ENCODE assay signal across 17 cellular contexts in genomic region chr6:13854716-13855250, GRCh38. TPM values are rescaled to one million over a fixed set of nuclear protein-coding genes. Genes with fewer than 3 reads are reported as not detected.
DNase-seq lines count a peak whose midpoint lies in the region; ATAC-seq and TF ChIP-seq lines count a peak whose summit lies in the region.
"Had no signal": no experiment of that assay in that cellular context is flagged by ENCODE, and none has a peak within 500 bp of the region (broad histone marks: within the 10 kb centered on the region; RNA-seq: fewer than 3 reads in every experiment).

No MANE protein-coding gene starts in this region.

- H3K4me1 ChIP-seq in trophoblast cell (ENCODE audit: control insufficient read depth in 1 of 2, insufficient read depth in 2 of 2, low read length in 2 of 2) (peaks cover 0 to 5% of the 10 kb centered on the region in 2 experiments), vagina (peaks cover 2% of the 10 kb centered on the region)
- H3K4me1 ChIP-seq: A549 had no signal

- H3K4me3 ChIP-seq in WERI-Rb-1 (ENCODE audit: low read depth, low read length) (no peak overlapping the region), trophoblast cell (ENCODE audit: low read depth, low read length) (peak overlapping the region; percentile 37), vagina (no peak overlapping the region)
- H3K4me3 ChIP-seq: A549, GM23248 had no signal

- no peak for TF ChIP-seq CTCF in activated CD8-positive, alpha-beta T cell treated with anti-CD3 and anti-CD28 coated beads for 36 hours (IDR thresholded peaks at IDR 0.05)
- TF ChIP-seq CTCF in WERI-Rb-1 (IDR thresholded peaks at IDR 0.05; ENCODE audit: low read depth, low read length) (no peak), vagina (IDR thresholded peaks at IDR 0.05) (no peak)

- no peak overlapping the region for H2BK5ac ChIP-seq in trophoblast cell (ENCODE audit: low read depth, low read length, poor library complexity)

- no peak overlapping the region for H3K23ac ChIP-seq in trophoblast cell (ENCODE audit: low read length)

- intact Hi-C loops in activated CD8-positive, alpha-beta T cell treated with anti-CD3 and anti-CD28 coated beads for 36 hours (cut with micrococcal nuclease) = no loop called here
- intact Hi-C loops in vagina (cut with DNase I) = no loop called here

- no peak overlapping the region for H3K4me3 Mint-ChIP-seq in activated CD8-positive, alpha-beta T cell treated with anti-CD3 and anti-CD28 coated beads, Interleukin-2, amount 10 ng/mL, durations not matched to agents 7 days and 5 days
- no peak overlapping the region for H3K4me3 Mint-ChIP-seq in activated CD8-positive, alpha-beta T cell treated with anti-CD3 and anti-CD28 coated beads for 36 hours
- H3K4me3 Mint-ChIP-seq: CD4-positive, alpha-beta T cell; HFFc6 had no signal

- POLR2A ChIA-PET in activated CD8-positive, alpha-beta T cell treated with anti-CD3 and anti-CD28 coated beads, Interleukin-2, amount 10 ng/mL, durations not matched to agents 7 days and 5 days (lab: Charles Lee) = no interaction called here
- POLR2A ChIA-PET in activated CD8-positive, alpha-beta T cell treated with anti-CD3 and anti-CD28 coated beads for 36 hours (lab: Charles Lee) = no interaction called here

- H3K27ac ChIP-seq in WERI-Rb-1 (no peak overlapping the region), trophoblast cell (ENCODE audit: low read depth, low read length) (no peak overlapping the region), vagina (no peak overlapping the region)
- H3K27ac ChIP-seq: 22Rv1, A549, C4-2B, GM23248, HL-60 had no signal

- H2BK120ac ChIP-seq in trophoblast cell (ENCODE audit: insufficient read depth, low read length, poor library complexity) = no peak overlapping the region

- no peak overlapping the region for H2BK12ac ChIP-seq in trophoblast cell (ENCODE audit: low read length)

- no peak overlapping the region for H3K4ac ChIP-seq in trophoblast cell (ENCODE audit: low read depth, low read length)

- H4K91ac ChIP-seq in trophoblast cell (ENCODE audit: low read depth, low read length) = no peak overlapping the region

- H3K36me3 ChIP-seq in WERI-Rb-1 (no peaks in the 10 kb centered on the region), trophoblast cell (ENCODE audit: control insufficient read depth in 1 of 2, insufficient read depth in 2 of 2, low read length in 2 of 2) (no peaks in the 10 kb centered on the region), vagina (no peaks in the 10 kb centered on the region)

- H3K27me3 ChIP-seq in WERI-Rb-1 (ENCODE audit: insufficient read depth, low read depth, severe bottlenecking) (no peaks in the 10 kb centered on the region), trophoblast cell (ENCODE audit: insufficient read depth, low read length) (no peaks in the 10 kb centered on the region), vagina (peaks cover 3% of the 10 kb centered on the region)

- TF ChIP-seq POLR2A in vagina (IDR thresholded peaks at IDR 0.05) = no peak

- no peaks in the 10 kb centered on the region for H3K79me1 ChIP-seq in trophoblast cell (ENCODE audit: low read length)

- H3K9ac ChIP-seq in trophoblast cell (ENCODE audit: low read length) = no peak overlapping the region
- H3K9ac ChIP-seq: GM23248 had no signal

- peak; percentile 1 for DNase-seq in activated CD8-positive, alpha-beta T cell treated with anti-CD3 and anti-CD28 coated beads, Interleukin-2, amount 10 ng/mL, durations not matched to agents 7 days and 5 days
- DNase-seq in activated CD8-positive, alpha-beta T cell treated with anti-CD3 and anti-CD28 coated beads for 36 hours = no peak
- DNase-seq in WERI-Rb-1 (peak; percentile 3), trophoblast cell (no peak), vagina (ENCODE audit: extremely low spot score in 2 of 2) (peak; percentile 37 to 77), NCI-H345 treated with DMSO at 0.1 percent for 48 hours (lab: John Stamatoyannopoulos, UW; ENCODE audit: unreplicated experiment) (no peak), epidermal melanocyte (ENCODE audit: insufficient read length, low spot score) (no peak)
- DNase-seq: AML-193; Caco-2; CD4-positive, alpha-beta T cell; GM23248; HFFc6 had no signal

- no peaks in the 10 kb centered on the region for H3K36me3 Mint-ChIP-seq in activated CD8-positive, alpha-beta T cell treated with anti-CD3 and anti-CD28 coated beads, Interleukin-2, amount 10 ng/mL, durations not matched to agents 7 days and 5 days (ENCODE audit: low read depth)
- H3K36me3 Mint-ChIP-seq in activated CD8-positive, alpha-beta T cell treated with anti-CD3 and anti-CD28 coated beads for 36 hours (ENCODE audit: low read depth) = no peaks in the 10 kb centered on the region

- H3K14ac ChIP-seq in trophoblast cell (ENCODE audit: low read length) = no peak overlapping the region

- no peaks in the 10 kb centered on the region for H3K9me3 ChIP-seq in WERI-Rb-1 (ENCODE audit: severe bottlenecking)
- no peaks in the 10 kb centered on the region for H3K9me3 ChIP-seq in trophoblast cell (ENCODE audit: insufficient read depth, low read depth, low read length)
- no peaks in the 10 kb centered on the region for H3K9me3 ChIP-seq in vagina
- H3K9me3 ChIP-seq: A549, Caco-2 had no signal

- no peak overlapping the region for H2AK5ac ChIP-seq in trophoblast cell (ENCODE audit: low read length)

- H3K18ac ChIP-seq in trophoblast cell (ENCODE audit: low read length) = no peak overlapping the region

- H3K79me2 ChIP-seq in trophoblast cell (ENCODE audit: control insufficient read depth, insufficient read depth, low read length, poor library complexity) = no peaks in the 10 kb centered on the region

- CTCF ChIA-PET in activated CD8-positive, alpha-beta T cell treated with anti-CD3 and anti-CD28 coated beads, Interleukin-2, amount 10 ng/mL, durations not matched to agents 7 days and 5 days (lab: Charles Lee) = interaction anchor here (1.3 kb wide), 1 partner anchor 212 kb away, joined by 4 read pairs; no protein-coding TSS in a partner anchor
- CTCF ChIA-PET in activated CD8-positive, alpha-beta T cell treated with anti-CD3 and anti-CD28 coated beads for 36 hours (lab: Charles Lee) = no interaction called here

- H3K27me3 Mint-ChIP-seq in activated CD8-positive, alpha-beta T cell treated with anti-CD3 and anti-CD28 coated beads, Interleukin-2, amount 10 ng/mL, durations not matched to agents 7 days and 5 days (ENCODE audit: low read depth) = peaks cover 10% of the 10 kb centered on the region
- H3K27me3 Mint-ChIP-seq in activated CD8-positive, alpha-beta T cell treated with anti-CD3 and anti-CD28 coated beads for 36 hours = peaks cover 17% of the 10 kb centered on the region

- H3K4me2 ChIP-seq in trophoblast cell (ENCODE audit: low read length) = no peak overlapping the region
- H3K4me2 ChIP-seq: A549 had no signal

- no peaks in the 10 kb centered on the region for H3K4me1 Mint-ChIP-seq in activated CD8-positive, alpha-beta T cell treated with anti-CD3 and anti-CD28 coated beads, Interleukin-2, amount 10 ng/mL, durations not matched to agents 7 days and 5 days (ENCODE audit: low read depth)
- no peaks in the 10 kb centered on the region for H3K4me1 Mint-ChIP-seq in activated CD8-positive, alpha-beta T cell treated with anti-CD3 and anti-CD28 coated beads for 36 hours (ENCODE audit: low read depth)

- WGBS in trophoblast cell (ENCODE audit: extremely low coverage, insufficient coverage, insufficient read length) = no CpG with 5 or more reads among the region's 34 CpGs

- ATAC-seq in activated CD8-positive, alpha-beta T cell treated with anti-CD3 and anti-CD28 coated beads, Interleukin-2, amount 10 ng/mL, durations not matched to agents 7 days and 5 days = no peak
- ATAC-seq in activated CD8-positive, alpha-beta T cell treated with anti-CD3 and anti-CD28 coated beads for 36 hours = no peak
- ATAC-seq: A549, HCT116 had no signal

- H3K9me3 Mint-ChIP-seq in activated CD8-positive, alpha-beta T cell treated with anti-CD3 and anti-CD28 coated beads, Interleukin-2, amount 10 ng/mL, durations not matched to agents 7 days and 5 days (ENCODE audit: insufficient read depth) = no peaks in the 10 kb centered on the region
- no peaks in the 10 kb centered on the region for H3K9me3 Mint-ChIP-seq in activated CD8-positive, alpha-beta T cell treated with anti-CD3 and anti-CD28 coated beads for 36 hours
- H3K9me3 Mint-ChIP-seq: CD4-positive, alpha-beta T cell had no signal

- no peak overlapping the region for H4K12ac ChIP-seq in trophoblast cell (ENCODE audit: low read depth, low read length)

- no peak overlapping the region for H4K8ac ChIP-seq in trophoblast cell (ENCODE audit: low read depth, low read length)

- no peak overlapping the region for H2AFZ ChIP-seq in trophoblast cell (ENCODE audit: insufficient read depth, low read length, poor library complexity)
- H2AFZ ChIP-seq: GM23248 had no signal

- no peak overlapping the region for H3K27ac Mint-ChIP-seq in activated CD8-positive, alpha-beta T cell treated with anti-CD3 and anti-CD28 coated beads, Interleukin-2, amount 10 ng/mL, durations not matched to agents 7 days and 5 days
- no peak overlapping the region for H3K27ac Mint-ChIP-seq in activated CD8-positive, alpha-beta T cell treated with anti-CD3 and anti-CD28 coated beads for 36 hours
- H3K27ac Mint-ChIP-seq: CD4-positive, alpha-beta T cell; HFFc6 had no signal

RNA-seq across cellular contexts. Expression of gene MCUR1, which starts 40.4 kb away (rescaled TPM):
- total RNA-seq in activated CD8-positive, alpha-beta T cell treated with anti-CD3 and anti-CD28 coated beads, Interleukin-2, amount 10 ng/mL, durations not matched to agents 7 days and 5 days = 10 to 100 TPM; 29.7 to 30.3 TPM
- 10 to 100 TPM; 34.8 to 38.0 TPM for total RNA-seq in activated CD8-positive, alpha-beta T cell treated with anti-CD3 and anti-CD28 coated beads for 36 hours
- polyA plus RNA-seq in trophoblast cell (2013) = 23.3 and 24.2 TPM in 2 replicates
- 15.0 TPM for total RNA-seq in vagina

Comparison
In these comparisons a context has a peak if more than half of its experiments do, and no peak if none do; other contexts are left out.
1. DNase-seq: peak in activated CD8-positive, alpha-beta T cell treated with anti-CD3 and anti-CD28 coated beads, Interleukin-2, amount 10 ng/mL, durations not matched to agents 7 days and 5 days (single experiment), WERI-Rb-1 (single experiment) and vagina (2 of 2); none in activated CD8-positive, alpha-beta T cell treated with anti-CD3 and anti-CD28 coated beads for 36 hours (single experiment), trophoblast cell (0 of 2), NCI-H345 treated with DMSO at 0.1 percent for 48 hours (single experiment) and epidermal melanocyte (single experiment).